1 cellular context compared by ENCODE assay signal in the genomic region with DNA sequence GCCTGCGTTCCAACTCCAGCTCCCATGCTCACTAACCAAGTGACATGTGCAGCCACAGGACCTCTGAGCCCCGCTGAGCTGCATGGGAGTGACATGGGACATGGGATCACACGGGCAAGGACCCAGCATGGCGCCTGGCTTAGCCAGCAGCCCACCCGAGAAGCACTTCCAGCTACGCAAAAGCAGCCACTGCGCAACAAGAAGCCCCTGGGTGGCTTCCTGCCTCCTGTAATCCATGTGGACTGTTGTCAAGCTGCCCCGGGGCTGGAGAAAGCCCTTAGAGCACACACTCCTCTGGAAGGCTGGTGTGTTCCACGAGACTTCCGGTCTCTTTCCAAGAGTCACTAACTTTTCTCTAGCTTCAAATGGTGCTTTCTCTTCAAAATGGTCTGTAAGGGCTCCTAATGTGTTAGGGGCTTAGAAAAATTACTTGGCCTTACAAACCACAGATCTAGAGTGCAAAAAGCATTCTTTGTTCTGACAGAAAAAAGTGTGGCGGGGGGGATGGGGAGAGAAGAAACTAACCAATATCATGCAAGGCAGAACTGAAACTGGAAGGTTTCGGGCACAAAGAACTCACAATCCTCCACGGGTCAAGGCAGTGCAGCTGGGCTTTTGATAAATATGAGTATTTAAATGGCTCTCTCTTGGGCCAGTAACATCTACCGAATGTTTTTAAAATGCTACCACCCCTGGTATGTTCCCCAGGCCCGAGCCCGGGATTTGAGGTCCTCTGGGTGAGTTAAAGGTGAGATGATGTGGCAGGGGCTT.
TF ChIP-seq lines count a peak whose summit lies in the region.

No MANE protein-coding gene starts in this region.

TF ChIP-seq in K562, 482 proteins besides CTCF, POLR2A, EP300 and RAD21:
- TF ChIP-seq RBFOX2 (IDR thresholded peaks at IDR 0.05; ENCODE audit: low read depth, low read length) (peak; percentile 50), MECOM (CRISPR knock-in tag; IDR thresholded peaks at IDR 0.05) (0 out of 2 replicates have a peak, but pooled peaks have one; percentile 19), POLR2G (IDR thresholded peaks at IDR 0.05; ENCODE audit: low read depth, low read length) (peak; percentile 61), MCM3 (IDR thresholded peaks at IDR 0.05) (no peak)
- TF ChIP-seq, protein P1, sequence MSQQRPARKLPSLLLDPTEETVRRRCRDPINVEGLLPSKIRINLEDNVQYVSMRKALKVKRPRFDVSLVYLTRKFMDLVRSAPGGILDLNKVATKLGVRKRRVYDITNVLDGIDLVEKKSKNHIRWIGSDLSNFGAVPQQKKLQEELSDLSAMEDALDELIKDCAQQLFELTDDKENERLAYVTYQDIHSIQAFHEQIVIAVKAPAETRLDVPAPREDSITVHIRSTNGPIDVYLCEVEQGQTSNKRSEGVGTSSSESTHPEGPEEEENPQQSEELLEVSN (IDR thresholded peaks at IDR 0.05; ENCODE audit: borderline replicate concordance in 1 of 2, extremely low read depth in 1 of 2, insufficient read depth in 1 of 2, insufficient read length in 1 of 2, low read depth in 1 of 2, low read length in 1 of 2, poor library complexity in 1 of 2, severe bottlenecking in 1 of 2), result no peak
